ENCODE assay signal across 9 cellular contexts in the genomic region with DNA sequence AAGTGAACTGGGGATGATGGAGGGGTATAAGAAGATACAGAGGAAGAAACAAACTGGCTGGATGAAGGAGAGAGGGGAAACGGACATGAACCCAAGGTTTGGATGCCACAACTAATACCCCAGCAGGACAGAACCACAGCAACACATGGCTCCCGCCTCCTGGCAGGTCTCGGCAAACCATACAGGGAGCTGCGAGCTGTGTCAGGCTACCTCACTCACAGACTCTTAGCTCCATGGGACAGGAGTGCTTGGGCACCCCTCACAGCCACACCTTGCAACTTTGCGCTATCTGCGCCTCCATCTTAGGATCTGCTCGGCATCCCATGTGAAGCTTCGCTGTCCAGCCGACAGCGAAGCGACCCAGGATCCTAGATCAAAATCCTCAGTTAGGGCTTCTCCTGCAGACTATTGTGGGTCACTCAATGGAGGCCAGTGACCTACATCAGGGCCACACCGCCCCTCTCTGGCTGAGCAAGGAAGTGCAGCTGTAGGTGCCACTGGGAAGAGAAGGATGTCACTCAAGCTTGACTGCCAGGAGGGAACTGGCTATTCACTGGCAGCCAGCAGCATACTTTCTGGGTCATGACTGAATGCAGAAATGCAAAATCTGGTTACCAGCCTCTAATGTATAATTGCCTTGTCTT.
DNase-seq lines count a peak whose midpoint lies in the region; ATAC-seq and TF ChIP-seq lines count a peak whose summit lies in the region.
"Had no signal": no experiment of that assay in that cellular context is flagged by ENCODE, and none has a peak within 500 bp of the region (broad histone marks: within the 10 kb centered on the region; RNA-seq: fewer than 3 reads in every experiment).

No MANE protein-coding gene starts in this region.

- H3K4me3 Mint-ChIP-seq in Caco-2 (ENCODE audit: unreplicated experiment), result no peak overlapping the region

- H3K4me1 ChIP-seq in Caco-2, result no peaks in the 10 kb centered on the region
- H3K4me1 ChIP-seq: SJSA1 had no signal

- ATAC-seq in GM21576 (IDR thresholded peaks at IDR 0.05; ENCODE audit: unreplicated experiment) (peak; percentile 72), GM18511 (IDR thresholded peaks at IDR 0.05; ENCODE audit: unreplicated experiment) (no peak)

- intact Hi-C loops in Caco-2 (cut with micrococcal nuclease; ENCODE audit: unreplicated experiment), result loop anchor here (1.0 to 10.0 kb wide), 3 partner anchors 219 to 679 kb away; no protein-coding TSS in a partner anchor

- no peaks in the 10 kb centered on the region for H3K9me3 Mint-ChIP-seq in Caco-2 (ENCODE audit: unreplicated experiment)

- no peaks in the 10 kb centered on the region for H3K4me1 Mint-ChIP-seq in Caco-2 (ENCODE audit: low read depth, unreplicated experiment)

- no peaks in the 10 kb centered on the region for H3K36me3 ChIP-seq in Caco-2 (ENCODE audit: control insufficient read depth, insufficient read depth, low read length)
- H3K36me3 ChIP-seq: SJSA1 had no signal

- TF ChIP-seq CTCF in Caco-2 (IDR thresholded peaks at IDR 0.05; ENCODE audit: insufficient read depth in 1 of 2, low read depth in 1 of 2, low read length in 1 of 2, severe bottlenecking in 1 of 2, unreplicated experiment in 1 of 2), result peak; percentile 84 to 87

- CTCF ChIA-PET in Caco-2 (lab: Charles Lee), result interaction anchor here (0.5 to 1.3 kb wide), 9 partner anchors 9 to 637 kb away, joined by 3 to 22 read pairs (median 4); a partner anchor contains a TSS

- POLR2A ChIA-PET in Caco-2 (lab: Charles Lee), result interaction anchor here (0.6 kb wide), 1 partner anchor 1076 kb away, joined by 3 read pairs; a partner anchor contains a TSS

- no peak overlapping the region for H3K4me3 ChIP-seq in Caco-2 (ENCODE audit: low read depth, low read length)
- H3K4me3 ChIP-seq: SJSA1 had no signal

- H3K9me3 ChIP-seq in Caco-2, result no peaks in the 10 kb centered on the region
- H3K9me3 ChIP-seq: SJSA1 had no signal

- H3K27ac Mint-ChIP-seq in Caco-2 (ENCODE audit: unreplicated experiment), result no peak overlapping the region

- BruUV-seq in Caco-2 (replicated peaks; lab: Mats Ljungman, UMichigan), result no TSS peak

- H3K36me3 Mint-ChIP-seq in Caco-2 (ENCODE audit: insufficient read depth, unreplicated experiment), result no peaks in the 10 kb centered on the region

- peaks cover 26% of the 10 kb centered on the region for H3K27me3 Mint-ChIP-seq in Caco-2 (ENCODE audit: insufficient read depth, unreplicated experiment)

- DNase-seq in Caco-2 (peak; percentile 70 to 81), NCI-H345 (lab: John Stamatoyannopoulos, UW) (peak; percentile 73), germinal center (ENCODE audit: low spot score) (peak; percentile 77), occipital lobe (lab: John Stamatoyannopoulos, UW) (peak; percentile 10), amniotic stem cell (lab: John Stamatoyannopoulos, UW) (no peak)
- peak; percentile 78 for DNase-seq in activated CD8-positive, alpha-beta memory T cell treated with anti-CD3 and anti-CD28 coated beads, Interleukin-2, amount 50 U/mL, for 48 hours

- H3K27me3 ChIP-seq in Caco-2 (replicated peaks; ENCODE audit: control insufficient read depth, insufficient read depth, low read length), result no peaks in the 10 kb centered on the region
- H3K27me3 ChIP-seq: SJSA1 had no signal
